Comparison of ENCODE assay signal across 19 cellular contexts in genomic region chr11:47162426-47162825, GRCh38. TPM values are rescaled to one million over a fixed set of nuclear protein-coding genes. Genes with fewer than 3 reads are reported as not detected.
DNase-seq lines count a peak whose midpoint lies in the region; ATAC-seq, FAIRE-seq and TF ChIP-seq lines count a peak whose summit lies in the region.
"Had no signal": no experiment of that assay in that cellular context is flagged by ENCODE, and none has a peak within 500 bp of the region (broad histone marks: within the 10 kb centered on the region; RNA-seq: fewer than 3 reads in every experiment).

No MANE protein-coding gene starts in this region.

- no peak for TF ChIP-seq RAD21 in GM12878 (IDR thresholded peaks at IDR 0.05; ENCODE audit: insufficient read depth, low read depth, low read length)

- TF ChIP-seq POLR2A in GM12892 (IDR thresholded peaks at IDR 0.05; ENCODE audit: low read depth, low read length) (peak; percentile 55), GM12878 (IDR thresholded peaks at IDR 0.05; ENCODE audit: low read depth, low read length) (0 out of 2 replicates have a peak, but pooled peaks have one; percentile 37), ovary (IDR thresholded peaks at IDR 0.05) (no peak)

- no peak overlapping the region for H2AFZ ChIP-seq in GM12878 (ENCODE audit: control insufficient read depth, low read depth, low read length)

- no peak overlapping the region for H3K9ac ChIP-seq in GM12878 (ENCODE audit: control insufficient read depth, insufficient read depth, low read length)

- POLR2A ChIA-PET in GM12878 (lab: Charles Lee) = no interaction called here

- TF ChIP-seq EP300 in GM12878 (IDR thresholded peaks at IDR 0.05; ENCODE audit: borderline replicate concordance in 1 of 2, control insufficient read depth in 1 of 2, low read depth in 2 of 2, low read length in 2 of 2) (no peak), ovary (IDR thresholded peaks at IDR 0.05) (no peak)

- SMC1A ChIA-PET in GM12878 (lab: Charles Lee; ENCODE audit: uncharacterized antibody, unreplicated experiment) = interaction anchor here (1.1 to 2.2 kb wide), 5 partner anchors 9 to 249 kb away, joined by 3 to 9 read pairs (median 3); no protein-coding TSS in a partner anchor

- H3K4me1 ChIP-seq in GM12878 (ENCODE audit: control insufficient read depth, insufficient read depth, low read length) (no peaks in the 10 kb centered on the region), ovary (ENCODE audit: insufficient read depth) (peaks cover 3% of the 10 kb centered on the region), aorta (ENCODE audit: control insufficient read depth in 1 of 2, insufficient read depth in 2 of 2, low read length in 2 of 2) (no peaks in the 10 kb centered on the region)

- ATAC-seq in GM12878 (no peak), aorta (ENCODE audit: low FRiP score) (no peak)

- H3K9me3 ChIP-seq in GM12878 (replicated peaks; ENCODE audit: control insufficient read depth, insufficient read depth, low read length) = no peaks in the 10 kb centered on the region
- no peaks in the 10 kb centered on the region for H3K9me3 ChIP-seq in ovary
- no peaks in the 10 kb centered on the region for H3K9me3 ChIP-seq in aorta (ENCODE audit: control insufficient read depth, low read length)
- H3K9me3 ChIP-seq: SJCRH30 had no signal

- FAIRE-seq in GM12892 (lab: Jason Lieb, UNC) (no peak), GM12878 (lab: Jason Lieb, UNC) (no peak)
- FAIRE-seq: H54 had no signal

- H3K27me3 ChIP-seq in GM12878 (replicated peaks in 1 of 2; ENCODE audit: control insufficient read depth in 2 of 2, insufficient read depth in 2 of 2, low read length in 1 of 2) (no peaks in the 10 kb centered on the region), ovary (no peaks in the 10 kb centered on the region), aorta (ENCODE audit: control insufficient read depth in 1 of 2, insufficient read depth in 2 of 2, low read length in 1 of 2) (no peaks in the 10 kb centered on the region)
- H3K27me3 ChIP-seq: SJCRH30 had no signal

- H3K4me3 ChIP-seq in GM12878 (no peak overlapping the region), ovary (no peak overlapping the region), aorta (ENCODE audit: low read length in 2 of 2) (no peak overlapping the region)
- H3K4me3 ChIP-seq: SJCRH30 had no signal

- H3K79me2 ChIP-seq in GM12878 (ENCODE audit: control insufficient read depth, insufficient read depth, low read length) = no peaks in the 10 kb centered on the region

- peaks cover 25 to 34% of the 10 kb centered on the region in 2 experiments for H3K36me3 ChIP-seq in GM12878 (ENCODE audit: control insufficient read depth in 2 of 2, insufficient read depth in 2 of 2, low read length in 1 of 2)
- H3K36me3 ChIP-seq in ovary = peaks cover 1% of the 10 kb centered on the region
- peaks cover 3 to 12% of the 10 kb centered on the region in 2 donors for H3K36me3 ChIP-seq in aorta (ENCODE audit: control insufficient read depth in 1 of 2, insufficient read depth in 2 of 2, low read length in 1 of 2)

- DNase-seq in GM12892 (ENCODE audit: insufficient read length) = no peak
- no peak for DNase-seq in GM12878 (ENCODE audit: low read depth, low spot score)
- no peak for DNase-seq in ovary
- DNase-seq in putamen (ENCODE audit: low spot score) = no peak
- no peak for DNase-seq in aorta
- DNase-seq in DMS 273 (lab: John Stamatoyannopoulos, UW; ENCODE audit: unreplicated experiment) = no peak
- no peak for DNase-seq in HK-2 (ENCODE audit: unreplicated experiment)
- DNase-seq: CD4-positive, CD25-positive, alpha-beta regulatory T cell; DMS79; KBM-7; MM.1S; NCI-H1048; NCI-H1436; NCI-H187 treated with DMSO at 0.1 percent for 48 hours; NCI-H2107; NCI-H69 had no signal

- CTCF ChIA-PET in GM12878 (lab: Yijun Ruan, JAX) = interaction anchor here (0.7 to 2.4 kb wide), 13 partner anchors 8 to 382 kb away, joined by 3 to 8 read pairs (median 3); no protein-coding TSS in a partner anchor

- intact Hi-C loops in GM12878 (cut with micrococcal nuclease; ENCODE audit: unreplicated experiment) (no loop called here), ovary (cut with DNase I) (loop anchor here in 1 of 4 donors (10.0 kb wide), 1 partner anchor 192 kb away; the partner anchor contains the start of gene MYBPC3), aorta (cut with DNase I) (loop anchor here in 1 of 2 donors (5.0 kb wide), 1 partner anchor 195 kb away; no protein-coding TSS in a partner anchor)

- H3K27ac ChIP-seq in 22Rv1 (peak overlapping the region; percentile 20; the same call in 1 of the 2 replicates), GM12878 (ENCODE audit: control insufficient read depth, insufficient read depth) (no peak overlapping the region), ovary (peak overlapping the region; percentile 12 to 16), aorta (ENCODE audit: low read depth in 1 of 2, low read length in 2 of 2) (no peak overlapping the region)
- H3K27ac ChIP-seq: SJCRH30 had no signal

- RAD21 ChIA-PET in GM12878 (lab: Charles Lee; ENCODE audit: unreplicated experiment) = interaction anchor here (0.8 to 1.7 kb wide), 2 partner anchors 9 to 292 kb away, joined by 3 read pairs; no protein-coding TSS in a partner anchor

- no peak for TF ChIP-seq CTCF in 22Rv1 (IDR thresholded peaks at IDR 0.05)
- TF ChIP-seq CTCF in GM12878 (IDR thresholded peaks at IDR 0.05 in 2 of 3, conservative IDR thresholded peaks at IDR 0.05 in 1 of 3; ENCODE audit: control insufficient read depth in 2 of 3, extremely low read depth in 1 of 3, insufficient read depth in 1 of 3, low read depth in 3 of 3, low read length in 3 of 3) = no peak
- no peak for TF ChIP-seq CTCF in ovary (IDR thresholded peaks at IDR 0.05)

- 70% methylated on average over 5 of the region's 5 CpGs for WGBS in GM12878 (ENCODE audit: insufficient coverage, insufficient replicate concordance, low lambda C conversion rate, missing lambda C conversion rate)
- 26 to 36% (median 34%) methylated on average over 5 of the region's 5 CpGs for WGBS in ovary, 3 donors
- WGBS in aorta, 2 donors = 52 to 65% methylated on average over 5 of the region's 5 CpGs

- BruUV-seq in GM12878 (replicated peaks; lab: Mats Ljungman, UMichigan) = no TSS peak

- in situ Hi-C loops in GM12878 (cut with MboI) = loop anchor here (5.0 kb wide), 1 partner anchor 275 kb away; no protein-coding TSS in a partner anchor

- no peaks in the 10 kb centered on the region; the same call in 1 of the 2 replicates for H4K20me1 ChIP-seq in GM12878 (ENCODE audit: control insufficient read depth, insufficient read depth)

- H3K4me2 ChIP-seq in GM12878 (ENCODE audit: control insufficient read depth, insufficient read depth) = no peak overlapping the region

RNA-seq across cellular contexts. Expression of gene ARFGAP2, which starts 14.3 kb away (rescaled TPM):
- polyA plus RNA-seq in GM12892 (2012; ENCODE audit: missing spikeins) = 40.7 TPM
- 293 and 339 TPM in 2 replicates for total RNA-seq in GM12878 (2013; cell fraction: nucleolus; rRNA removed)
- 77.6 and 82.8 TPM in 2 replicates for total RNA-seq in GM12878 (2014; rRNA removed)
- total RNA-seq in GM12878 (2014; rRNA removed; fragmentation: Illumina TruSeq; extraction: Trizol) = 59.7 and 64.4 TPM in 2 replicates
- 75.7 and 79.0 TPM in 2 replicates for total RNA-seq in GM12878 (2021)
- polyA plus RNA-seq in GM12878 (2011; ENCODE audit: low read depth) = 108 TPM
- 45.9 and 59.3 TPM in 2 replicates for polyA plus RNA-seq in GM12878 (2011; rRNA removed)
- 114 and 122 TPM in 2 replicates for polyA plus RNA-seq in GM12878 (2011; cell fraction: cytosol; rRNA removed)
- 108 and 146 TPM in 2 replicates for polyA plus RNA-seq in GM12878 (2011; cell fraction: nucleus; rRNA removed)
- 45.1 and 63.9 TPM in 2 replicates for polyA plus RNA-seq in GM12878 (2012)
- polyA plus RNA-seq in GM12878 (2014; fragmentation: Illumina TruSeq; extraction: Trizol) = 64.5 and 100 TPM in 2 replicates
- polyA plus RNA-seq in GM12878 (2014; fragmentation: Nextera tagmentation; extraction: Ambion mirVana) = 10 to 100 TPM; 20.9 to 25.0 TPM
- polyA plus RNA-seq in GM12878 (2014; rRNA removed) = 72.8 and 75.4 TPM in 2 replicates
- 10 to 100 TPM; 79.2 to 91.4 TPM for polyA plus RNA-seq in GM12878 (2016; fragmentation: Nextera tagmentation; extraction: Ambion mirVana)
- 83.6 and 138 TPM in 2 replicates for polyA minus RNA-seq in GM12878 (2011; rRNA and poly(A)+ RNA removed)
- polyA minus RNA-seq in GM12878 (2011; cell fraction: cytosol; rRNA and poly(A)+ RNA removed) = 20.4 and 24.9 TPM in 2 replicates
- polyA minus RNA-seq in GM12878 (2011; cell fraction: nucleus; rRNA and poly(A)+ RNA removed) = 70.6 and 134 TPM in 2 replicates
- total RNA-seq in ovary = 10 to 100 TPM; 66.0 to 94.9 (median 75.2) TPM
- polyA plus RNA-seq in ovary = 10 to 100 TPM; 41.5 to 65.2 TPM
- total RNA-seq in aorta = 10 to 100 TPM; 65.8 to 68.2 TPM
- polyA plus RNA-seq in aorta = 10 to 100 TPM; 38.4 to 94.1 TPM

RNA-seq across cellular contexts. Expression of gene PACSIN3, which starts 23.8 kb away (rescaled TPM):
- polyA plus RNA-seq in GM12892 (2012; ENCODE audit: missing spikeins) = 1.2 TPM
- total RNA-seq in GM12878 (2013; cell fraction: nucleolus; rRNA removed) = 0.34 and 0.84 TPM in 2 replicates
- total RNA-seq in GM12878 (2014; rRNA removed) = 0.23 and 0.60 TPM in 2 replicates
- 0.22 and 0.55 TPM in 2 replicates for total RNA-seq in GM12878 (2014; rRNA removed; fragmentation: Illumina TruSeq; extraction: Trizol)
- total RNA-seq in GM12878 (2021) = 0.43 and 0.82 TPM in 2 replicates
- polyA plus RNA-seq in GM12878 (2011; ENCODE audit: low read depth) = 0.18 TPM
- 0.12 and 0.16 TPM in 2 replicates for polyA plus RNA-seq in GM12878 (2011; rRNA removed)
- 0.15 and 0.20 TPM in 2 replicates for polyA plus RNA-seq in GM12878 (2011; cell fraction: cytosol; rRNA removed)
- 0.16 and 0.22 TPM in 2 replicates for polyA plus RNA-seq in GM12878 (2011; cell fraction: nucleus; rRNA removed)
- 0.83 and 0.86 TPM in 2 replicates for polyA plus RNA-seq in GM12878 (2012)
- polyA plus RNA-seq in GM12878 (2014; fragmentation: Illumina TruSeq; extraction: Trizol) = 0.18 TPM in 1 of 2 replicates, not detected in the other
- under 1 TPM in 1 of 2 experiments, not detected in 1; 0.05 TPM for polyA plus RNA-seq in GM12878 (2014; fragmentation: Nextera tagmentation; extraction: Ambion mirVana)
- 0.38 and 0.60 TPM in 2 replicates for polyA plus RNA-seq in GM12878 (2014; rRNA removed)
- polyA plus RNA-seq in GM12878 (2016; fragmentation: Nextera tagmentation; extraction: Ambion mirVana) = under 1 TPM; 0.09 to 0.55 TPM
- polyA minus RNA-seq in GM12878 (2011; rRNA and poly(A)+ RNA removed) = 0.21 TPM in 1 of 2 replicates, not detected in the other
- 4.0 and 4.9 TPM in 2 replicates for polyA minus RNA-seq in GM12878 (2011; cell fraction: cytosol; rRNA and poly(A)+ RNA removed)
- polyA minus RNA-seq in GM12878 (2011; cell fraction: nucleus; rRNA and poly(A)+ RNA removed) = 0.85 and 1.3 TPM in 2 replicates
- total RNA-seq in ovary = 10 to 100 TPM; 26.1 to 69.8 (median 40.8) TPM
- polyA plus RNA-seq in ovary = 10 to 100 TPM in 1 of 2 donors, 1 to 10 TPM in 1; 2.9 to 25.7 TPM
- total RNA-seq in aorta = 10 to 100 TPM; 24.6 to 36.2 TPM
- 10 to 100 TPM; 22.0 to 37.1 TPM for polyA plus RNA-seq in aorta
- total RNA-seq: CD4-positive, CD25-positive, alpha-beta regulatory T cell had no signal

RNA-seq across cellular contexts. Expression of gene DDB2, which starts 52.3 kb away (rescaled TPM):
- polyA plus RNA-seq in GM12892 (2012; ENCODE audit: missing spikeins) = 130 TPM
- 320 and 324 TPM in 2 replicates for total RNA-seq in GM12878 (2013; cell fraction: nucleolus; rRNA removed)
- total RNA-seq in GM12878 (2014; rRNA removed) (114 and 121 TPM in 2 replicates), GM12878 (2014; rRNA removed; fragmentation: Illumina TruSeq; extraction: Trizol) (109 and 112 TPM in 2 replicates), GM12878 (2021) (105 and 116 TPM in 2 replicates), ovary (10 to 100 TPM; 20.0 to 34.7 (median 25.8) TPM), aorta (10 to 100 TPM; 54.8 to 60.6 TPM)
- polyA plus RNA-seq in GM12878 (2011; ENCODE audit: low read depth) = 126 TPM
- polyA plus RNA-seq in GM12878 (2011; rRNA removed) (168 and 187 TPM in 2 replicates), GM12878 (2014; fragmentation: Illumina TruSeq; extraction: Trizol) (110 and 118 TPM in 2 replicates), GM12878 (2014; fragmentation: Nextera tagmentation; extraction: Ambion mirVana) (100 to 1,000 TPM in 1 of 2 experiments, 10 to 100 TPM in 1; 94.2 to 127 TPM), GM12878 (2014; rRNA removed) (134 and 151 TPM in 2 replicates), GM12878 (2016; fragmentation: Nextera tagmentation; extraction: Ambion mirVana) (100 to 1,000 TPM; 155 to 157 TPM), ovary (10 to 100 TPM; 21.1 to 40.6 TPM), aorta (100 to 1,000 TPM in 1 of 2 donors, 10 to 100 TPM in 1; 32.9 to 117 TPM)
- 192 and 212 TPM in 2 replicates for polyA plus RNA-seq in GM12878 (2011; cell fraction: cytosol; rRNA removed)
- 381 and 470 TPM in 2 replicates for polyA plus RNA-seq in GM12878 (2011; cell fraction: nucleus; rRNA removed)
- polyA plus RNA-seq in GM12878 (2012) = 107 and 126 TPM in 2 replicates
- polyA minus RNA-seq in GM12878 (2011; rRNA and poly(A)+ RNA removed) = 105 and 157 TPM in 2 replicates
- 40.4 and 42.6 TPM in 2 replicates for polyA minus RNA-seq in GM12878 (2011; cell fraction: cytosol; rRNA and poly(A)+ RNA removed)
- 99.4 and 119 TPM in 2 replicates for polyA minus RNA-seq in GM12878 (2011; cell fraction: nucleus; rRNA and poly(A)+ RNA removed)

Comparison
In these comparisons a context has a peak if more than half of its experiments do, and no peak if none do; other contexts are left out.
1. H3K27ac ChIP-seq: peak in 22Rv1 (single experiment) and ovary (2 of 2); none in GM12878 (single experiment) and aorta (0 of 2).
2. RNA of gene PACSIN3, which starts 23.8 kb away (total RNA-seq): 26.1 to 69.8 TPM in ovary and 24.6 to 36.2 TPM in aorta; 0.22 to 0.84 TPM in GM12878; every median in the first group is over 10 times any median in the second.